ENCODE assay signal across 1 cellular context in the genomic region with DNA sequence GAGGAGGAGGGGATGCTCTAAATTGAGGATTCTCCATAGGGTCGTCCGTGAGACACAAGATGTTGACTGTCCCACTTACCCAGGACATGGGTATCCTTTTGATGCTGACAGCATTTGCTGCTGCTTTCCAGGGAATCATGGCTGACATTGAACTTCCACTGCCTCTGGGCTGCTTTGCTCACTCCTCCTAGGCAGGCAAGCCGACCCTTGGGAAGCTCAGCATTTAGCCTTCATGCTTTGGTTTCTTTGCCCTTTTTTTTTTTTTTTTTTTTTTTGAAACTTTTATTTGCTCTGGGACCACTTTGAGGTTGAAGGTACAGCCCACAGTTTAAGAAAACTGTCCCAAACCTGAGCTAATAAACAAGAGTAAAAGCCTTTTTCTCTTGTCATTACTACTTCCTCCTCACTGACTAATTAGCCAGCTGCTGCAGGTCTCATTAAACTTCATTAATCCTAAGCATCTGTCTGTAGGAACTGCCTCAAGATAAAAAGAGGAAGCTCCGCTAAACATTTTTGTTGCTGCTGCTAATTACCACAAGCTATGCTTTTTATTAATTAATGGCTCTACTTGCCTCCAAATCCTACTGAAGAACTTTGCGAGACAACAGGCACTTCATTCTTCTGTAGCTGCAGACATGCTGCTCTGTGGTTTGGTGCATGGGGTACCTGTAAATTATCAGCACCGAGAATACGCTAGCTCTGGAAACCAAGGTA.
TF ChIP-seq lines count a peak whose summit lies in the region.

No MANE protein-coding gene starts in this region.

TF ChIP-seq in GM12878, 131 proteins besides CTCF, POLR2A, EP300 and RAD21 (continued from another document and continues in another):
- TF ChIP-seq, protein P1, sequence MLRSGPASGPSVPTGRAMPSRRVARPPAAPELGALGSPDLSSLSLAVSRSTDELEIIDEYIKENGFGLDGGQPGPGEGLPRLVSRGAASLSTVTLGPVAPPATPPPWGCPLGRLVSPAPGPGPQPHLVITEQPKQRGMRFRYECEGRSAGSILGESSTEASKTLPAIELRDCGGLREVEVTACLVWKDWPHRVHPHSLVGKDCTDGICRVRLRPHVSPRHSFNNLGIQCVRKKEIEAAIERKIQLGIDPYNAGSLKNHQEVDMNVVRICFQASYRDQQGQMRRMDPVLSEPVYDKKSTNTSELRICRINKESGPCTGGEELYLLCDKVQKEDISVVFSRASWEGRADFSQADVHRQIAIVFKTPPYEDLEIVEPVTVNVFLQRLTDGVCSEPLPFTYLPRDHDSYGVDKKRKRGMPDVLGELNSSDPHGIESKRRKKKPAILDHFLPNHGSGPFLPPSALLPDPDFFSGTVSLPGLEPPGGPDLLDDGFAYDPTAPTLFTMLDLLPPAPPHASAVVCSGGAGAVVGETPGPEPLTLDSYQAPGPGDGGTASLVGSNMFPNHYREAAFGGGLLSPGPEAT (IDR thresholded peaks at IDR 0.05; ENCODE audit: low read depth): 0 out of 2 replicates have a peak, but pooled peaks have one; percentile 54
- TF ChIP-seq NFXL1 (IDR thresholded peaks at IDR 0.05; ENCODE audit: borderline replicate concordance): no peak
- TF ChIP-seq, protein P2, sequence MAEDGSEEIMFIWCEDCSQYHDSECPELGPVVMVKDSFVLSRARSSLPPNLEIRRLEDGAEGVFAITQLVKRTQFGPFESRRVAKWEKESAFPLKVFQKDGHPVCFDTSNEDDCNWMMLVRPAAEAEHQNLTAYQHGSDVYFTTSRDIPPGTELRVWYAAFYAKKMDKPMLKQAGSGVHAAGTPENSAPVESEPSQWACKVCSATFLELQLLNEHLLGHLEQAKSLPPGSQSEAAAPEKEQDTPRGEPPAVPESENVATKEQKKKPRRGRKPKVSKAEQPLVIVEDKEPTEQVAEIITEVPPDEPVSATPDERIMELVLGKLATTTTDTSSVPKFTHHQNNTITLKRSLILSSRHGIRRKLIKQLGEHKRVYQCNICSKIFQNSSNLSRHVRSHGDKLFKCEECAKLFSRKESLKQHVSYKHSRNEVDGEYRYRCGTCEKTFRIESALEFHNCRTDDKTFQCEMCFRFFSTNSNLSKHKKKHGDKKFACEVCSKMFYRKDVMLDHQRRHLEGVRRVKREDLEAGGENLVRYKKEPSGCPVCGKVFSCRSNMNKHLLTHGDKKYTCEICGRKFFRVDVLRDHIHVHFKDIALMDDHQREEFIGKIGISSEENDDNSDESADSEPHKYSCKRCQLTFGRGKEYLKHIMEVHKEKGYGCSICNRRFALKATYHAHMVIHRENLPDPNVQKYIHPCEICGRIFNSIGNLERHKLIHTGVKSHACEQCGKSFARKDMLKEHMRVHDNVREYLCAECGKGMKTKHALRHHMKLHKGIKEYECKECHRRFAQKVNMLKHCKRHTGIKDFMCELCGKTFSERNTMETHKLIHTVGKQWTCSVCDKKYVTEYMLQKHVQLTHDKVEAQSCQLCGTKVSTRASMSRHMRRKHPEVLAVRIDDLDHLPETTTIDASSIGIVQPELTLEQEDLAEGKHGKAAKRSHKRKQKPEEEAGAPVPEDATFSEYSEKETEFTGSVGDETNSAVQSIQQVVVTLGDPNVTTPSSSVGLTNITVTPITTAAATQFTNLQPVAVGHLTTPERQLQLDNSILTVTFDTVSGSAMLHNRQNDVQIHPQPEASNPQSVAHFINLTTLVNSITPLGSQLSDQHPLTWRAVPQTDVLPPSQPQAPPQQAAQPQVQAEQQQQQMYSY (CRISPR knock-in tag; IDR thresholded peaks at IDR 0.05): no peak
- TF ChIP-seq CBFB (IDR thresholded peaks at IDR 0.05; ENCODE audit: low read depth): no peak
- TF ChIP-seq FOXK2 (IDR thresholded peaks at IDR 0.05): no peak
- TF ChIP-seq ZNF384 (IDR thresholded peaks at IDR 0.05; ENCODE audit: borderline replicate concordance, low read depth, low read length): peak; percentile 83; the same call in 1 of the 2 replicates
- no peak for TF ChIP-seq MEF2B (IDR thresholded peaks at IDR 0.05; ENCODE audit: partially characterized antibody, poor library complexity, severe bottlenecking)
- no peak for TF ChIP-seq SMARCA5 (IDR thresholded peaks at IDR 0.05)
- no peak for TF ChIP-seq SMAD5 (IDR thresholded peaks at IDR 0.05; ENCODE audit: low read depth)
- TF ChIP-seq MTA2 (IDR thresholded peaks at IDR 0.05; ENCODE audit: low read depth): peak; percentile 99
- peak; percentile 78 for TF ChIP-seq IKZF1 (conservative IDR thresholded peaks at IDR 0.05)
- TF ChIP-seq, protein P3, sequence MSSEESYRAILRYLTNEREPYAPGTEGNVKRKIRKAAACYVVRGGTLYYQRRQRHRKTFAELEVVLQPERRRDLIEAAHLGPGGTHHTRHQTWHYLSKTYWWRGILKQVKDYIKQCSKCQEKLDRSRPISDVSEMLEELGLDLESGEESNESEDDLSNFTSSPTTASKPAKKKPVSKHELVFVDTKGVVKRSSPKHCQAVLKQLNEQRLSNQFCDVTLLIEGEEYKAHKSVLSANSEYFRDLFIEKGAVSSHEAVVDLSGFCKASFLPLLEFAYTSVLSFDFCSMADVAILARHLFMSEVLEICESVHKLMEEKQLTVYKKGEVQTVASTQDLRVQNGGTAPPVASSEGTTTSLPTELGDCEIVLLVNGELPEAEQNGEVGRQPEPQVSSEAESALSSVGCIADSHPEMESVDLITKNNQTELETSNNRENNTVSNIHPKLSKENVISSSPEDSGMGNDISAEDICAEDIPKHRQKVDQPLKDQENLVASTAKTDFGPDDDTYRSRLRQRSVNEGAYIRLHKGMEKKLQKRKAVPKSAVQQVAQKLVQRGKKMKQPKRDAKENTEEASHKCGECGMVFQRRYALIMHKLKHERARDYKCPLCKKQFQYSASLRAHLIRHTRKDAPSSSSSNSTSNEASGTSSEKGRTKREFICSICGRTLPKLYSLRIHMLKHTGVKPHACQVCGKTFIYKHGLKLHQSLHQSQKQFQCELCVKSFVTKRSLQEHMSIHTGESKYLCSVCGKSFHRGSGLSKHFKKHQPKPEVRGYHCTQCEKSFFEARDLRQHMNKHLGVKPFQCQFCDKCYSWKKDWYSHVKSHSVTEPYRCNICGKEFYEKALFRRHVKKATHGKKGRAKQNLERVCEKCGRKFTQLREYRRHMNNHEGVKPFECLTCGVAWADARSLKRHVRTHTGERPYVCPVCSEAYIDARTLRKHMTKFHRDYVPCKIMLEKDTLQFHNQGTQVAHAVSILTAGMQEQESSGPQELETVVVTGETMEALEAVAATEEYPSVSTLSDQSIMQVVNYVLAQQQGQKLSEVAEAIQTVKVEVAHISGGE (CRISPR knock-in tag; IDR thresholded peaks at IDR 0.05): no peak
- peak; percentile 12 to 19; a peak in 1 of 4 replicates for TF ChIP-seq BHLHE40 (IDR thresholded peaks at IDR 0.05; ENCODE audit: borderline replicate concordance in 1 of 2, low read depth in 2 of 2, low read length in 1 of 2)
- no peak for TF ChIP-seq MEF2A (IDR thresholded peaks at IDR 0.05; ENCODE audit: insufficient read depth, low read depth, low read length)
- TF ChIP-seq, protein P4, sequence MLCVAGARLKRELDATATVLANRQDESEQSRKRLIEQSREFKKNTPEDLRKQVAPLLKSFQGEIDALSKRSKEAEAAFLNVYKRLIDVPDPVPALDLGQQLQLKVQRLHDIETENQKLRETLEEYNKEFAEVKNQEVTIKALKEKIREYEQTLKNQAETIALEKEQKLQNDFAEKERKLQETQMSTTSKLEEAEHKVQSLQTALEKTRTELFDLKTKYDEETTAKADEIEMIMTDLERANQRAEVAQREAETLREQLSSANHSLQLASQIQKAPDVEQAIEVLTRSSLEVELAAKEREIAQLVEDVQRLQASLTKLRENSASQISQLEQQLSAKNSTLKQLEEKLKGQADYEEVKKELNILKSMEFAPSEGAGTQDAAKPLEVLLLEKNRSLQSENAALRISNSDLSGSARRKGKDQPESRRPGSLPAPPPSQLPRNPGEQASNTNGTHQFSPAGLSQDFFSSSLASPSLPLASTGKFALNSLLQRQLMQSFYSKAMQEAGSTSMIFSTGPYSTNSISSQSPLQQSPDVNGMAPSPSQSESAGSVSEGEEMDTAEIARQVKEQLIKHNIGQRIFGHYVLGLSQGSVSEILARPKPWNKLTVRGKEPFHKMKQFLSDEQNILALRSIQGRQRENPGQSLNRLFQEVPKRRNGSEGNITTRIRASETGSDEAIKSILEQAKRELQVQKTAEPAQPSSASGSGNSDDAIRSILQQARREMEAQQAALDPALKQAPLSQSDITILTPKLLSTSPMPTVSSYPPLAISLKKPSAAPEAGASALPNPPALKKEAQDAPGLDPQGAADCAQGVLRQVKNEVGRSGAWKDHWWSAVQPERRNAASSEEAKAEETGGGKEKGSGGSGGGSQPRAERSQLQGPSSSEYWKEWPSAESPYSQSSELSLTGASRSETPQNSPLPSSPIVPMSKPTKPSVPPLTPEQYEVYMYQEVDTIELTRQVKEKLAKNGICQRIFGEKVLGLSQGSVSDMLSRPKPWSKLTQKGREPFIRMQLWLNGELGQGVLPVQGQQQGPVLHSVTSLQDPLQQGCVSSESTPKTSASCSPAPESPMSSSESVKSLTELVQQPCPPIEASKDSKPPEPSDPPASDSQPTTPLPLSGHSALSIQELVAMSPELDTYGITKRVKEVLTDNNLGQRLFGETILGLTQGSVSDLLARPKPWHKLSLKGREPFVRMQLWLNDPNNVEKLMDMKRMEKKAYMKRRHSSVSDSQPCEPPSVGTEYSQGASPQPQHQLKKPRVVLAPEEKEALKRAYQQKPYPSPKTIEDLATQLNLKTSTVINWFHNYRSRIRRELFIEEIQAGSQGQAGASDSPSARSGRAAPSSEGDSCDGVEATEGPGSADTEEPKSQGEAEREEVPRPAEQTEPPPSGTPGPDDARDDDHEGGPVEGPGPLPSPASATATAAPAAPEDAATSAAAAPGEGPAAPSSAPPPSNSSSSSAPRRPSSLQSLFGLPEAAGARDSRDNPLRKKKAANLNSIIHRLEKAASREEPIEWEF (IDR thresholded peaks at IDR 0.05; ENCODE audit: insufficient replicate concordance, low read depth, low read length): no peak
- TF ChIP-seq IKZF2 (IDR thresholded peaks at IDR 0.05): peak; percentile 49 to 78; a peak in 2 of 4 replicates
- TF ChIP-seq ATF7 (IDR thresholded peaks at IDR 0.05; ENCODE audit: low read depth): peak; percentile 61
- no peak for TF ChIP-seq TCF3 (IDR thresholded peaks at IDR 0.05; ENCODE audit: borderline replicate concordance, insufficient read depth, low read depth, low read length)
- TF ChIP-seq NBN (IDR thresholded peaks at IDR 0.05): peak; percentile 76; the same call in 1 of the 2 replicates
- TF ChIP-seq, protein P5, sequence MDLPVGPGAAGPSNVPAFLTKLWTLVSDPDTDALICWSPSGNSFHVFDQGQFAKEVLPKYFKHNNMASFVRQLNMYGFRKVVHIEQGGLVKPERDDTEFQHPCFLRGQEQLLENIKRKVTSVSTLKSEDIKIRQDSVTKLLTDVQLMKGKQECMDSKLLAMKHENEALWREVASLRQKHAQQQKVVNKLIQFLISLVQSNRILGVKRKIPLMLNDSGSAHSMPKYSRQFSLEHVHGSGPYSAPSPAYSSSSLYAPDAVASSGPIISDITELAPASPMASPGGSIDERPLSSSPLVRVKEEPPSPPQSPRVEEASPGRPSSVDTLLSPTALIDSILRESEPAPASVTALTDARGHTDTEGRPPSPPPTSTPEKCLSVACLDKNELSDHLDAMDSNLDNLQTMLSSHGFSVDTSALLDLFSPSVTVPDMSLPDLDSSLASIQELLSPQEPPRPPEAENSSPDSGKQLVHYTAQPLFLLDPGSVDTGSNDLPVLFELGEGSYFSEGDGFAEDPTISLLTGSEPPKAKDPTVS (IDR thresholded peaks at IDR 0.05; ENCODE audit: low read depth, low read length): no peak
- TF ChIP-seq LARP7 (IDR thresholded peaks at IDR 0.05): no peak
- no peak for TF ChIP-seq HCFC1 (IDR thresholded peaks at IDR 0.05; ENCODE audit: low read length)
- 0 out of 2 replicates have a peak, but pooled peaks have one; percentile 23 for TF ChIP-seq ZNF207 (IDR thresholded peaks at IDR 0.05; ENCODE audit: borderline replicate concordance)
- no peak for TF ChIP-seq POU2F2 (IDR thresholded peaks at IDR 0.05; ENCODE audit: borderline replicate concordance, low read depth, low read length)
- TF ChIP-seq, protein P6, sequence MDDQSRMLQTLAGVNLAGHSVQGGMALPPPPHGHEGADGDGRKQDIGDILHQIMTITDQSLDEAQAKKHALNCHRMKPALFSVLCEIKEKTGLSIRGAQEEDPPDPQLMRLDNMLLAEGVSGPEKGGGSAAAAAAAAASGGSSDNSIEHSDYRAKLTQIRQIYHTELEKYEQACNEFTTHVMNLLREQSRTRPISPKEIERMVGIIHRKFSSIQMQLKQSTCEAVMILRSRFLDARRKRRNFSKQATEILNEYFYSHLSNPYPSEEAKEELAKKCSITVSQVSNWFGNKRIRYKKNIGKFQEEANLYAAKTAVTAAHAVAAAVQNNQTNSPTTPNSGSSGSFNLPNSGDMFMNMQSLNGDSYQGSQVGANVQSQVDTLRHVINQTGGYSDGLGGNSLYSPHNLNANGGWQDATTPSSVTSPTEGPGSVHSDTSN (IDR thresholded peaks at IDR 0.05; ENCODE audit: insufficient replicate concordance, low read depth, low read length): no peak
- no peak for TF ChIP-seq BACH1 (IDR thresholded peaks at IDR 0.05; ENCODE audit: borderline replicate concordance)
- no peak for TF ChIP-seq CHD4 (IDR thresholded peaks at IDR 0.05)
- TF ChIP-seq CEBPB (IDR thresholded peaks at IDR 0.05; ENCODE audit: borderline replicate concordance in 1 of 2, low read depth in 2 of 2, low read length in 2 of 2): no peak
- TF ChIP-seq GABPA (IDR thresholded peaks at IDR 0.05; ENCODE audit: low read depth): no peak
- TF ChIP-seq SPI1 (IDR thresholded peaks at IDR 0.05; ENCODE audit: borderline replicate concordance, insufficient read depth, low read depth, low read length): peak; percentile 66; the same call in 1 of the 2 replicates
- TF ChIP-seq, protein P7, sequence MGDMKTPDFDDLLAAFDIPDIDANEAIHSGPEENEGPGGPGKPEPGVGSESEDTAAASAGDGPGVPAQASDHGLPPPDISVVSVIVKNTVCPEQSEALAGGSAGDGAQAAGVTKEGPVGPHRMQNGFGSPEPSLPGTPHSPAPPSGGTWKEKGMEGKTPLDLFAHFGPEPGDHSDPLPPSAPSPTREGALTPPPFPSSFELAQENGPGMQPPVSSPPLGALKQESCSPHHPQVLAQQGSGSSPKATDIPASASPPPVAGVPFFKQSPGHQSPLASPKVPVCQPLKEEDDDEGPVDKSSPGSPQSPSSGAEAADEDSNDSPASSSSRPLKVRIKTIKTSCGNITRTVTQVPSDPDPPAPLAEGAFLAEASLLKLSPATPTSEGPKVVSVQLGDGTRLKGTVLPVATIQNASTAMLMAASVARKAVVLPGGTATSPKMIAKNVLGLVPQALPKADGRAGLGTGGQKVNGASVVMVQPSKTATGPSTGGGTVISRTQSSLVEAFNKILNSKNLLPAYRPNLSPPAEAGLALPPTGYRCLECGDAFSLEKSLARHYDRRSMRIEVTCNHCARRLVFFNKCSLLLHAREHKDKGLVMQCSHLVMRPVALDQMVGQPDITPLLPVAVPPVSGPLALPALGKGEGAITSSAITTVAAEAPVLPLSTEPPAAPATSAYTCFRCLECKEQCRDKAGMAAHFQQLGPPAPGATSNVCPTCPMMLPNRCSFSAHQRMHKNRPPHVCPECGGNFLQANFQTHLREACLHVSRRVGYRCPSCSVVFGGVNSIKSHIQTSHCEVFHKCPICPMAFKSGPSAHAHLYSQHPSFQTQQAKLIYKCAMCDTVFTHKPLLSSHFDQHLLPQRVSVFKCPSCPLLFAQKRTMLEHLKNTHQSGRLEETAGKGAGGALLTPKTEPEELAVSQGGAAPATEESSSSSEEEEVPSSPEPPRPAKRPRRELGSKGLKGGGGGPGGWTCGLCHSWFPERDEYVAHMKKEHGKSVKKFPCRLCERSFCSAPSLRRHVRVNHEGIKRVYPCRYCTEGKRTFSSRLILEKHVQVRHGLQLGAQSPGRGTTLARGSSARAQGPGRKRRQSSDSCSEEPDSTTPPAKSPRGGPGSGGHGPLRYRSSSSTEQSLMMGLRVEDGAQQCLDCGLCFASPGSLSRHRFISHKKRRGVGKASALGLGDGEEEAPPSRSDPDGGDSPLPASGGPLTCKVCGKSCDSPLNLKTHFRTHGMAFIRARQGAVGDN (IDR thresholded peaks at IDR 0.05): peak; percentile 15; the same call in 1 of the 2 replicates
- TF ChIP-seq SIN3A (IDR thresholded peaks at IDR 0.05; ENCODE audit: low read depth, low read length): no peak
- TF ChIP-seq POLR2AphosphoS2 (IDR thresholded peaks at IDR 0.05; ENCODE audit: low read depth, low read length): no peak
- no peak for TF ChIP-seq ASH2L (IDR thresholded peaks at IDR 0.05; ENCODE audit: borderline replicate concordance, low read depth)
